ENCODE assay signal across 8 cellular contexts in the genomic region with DNA sequence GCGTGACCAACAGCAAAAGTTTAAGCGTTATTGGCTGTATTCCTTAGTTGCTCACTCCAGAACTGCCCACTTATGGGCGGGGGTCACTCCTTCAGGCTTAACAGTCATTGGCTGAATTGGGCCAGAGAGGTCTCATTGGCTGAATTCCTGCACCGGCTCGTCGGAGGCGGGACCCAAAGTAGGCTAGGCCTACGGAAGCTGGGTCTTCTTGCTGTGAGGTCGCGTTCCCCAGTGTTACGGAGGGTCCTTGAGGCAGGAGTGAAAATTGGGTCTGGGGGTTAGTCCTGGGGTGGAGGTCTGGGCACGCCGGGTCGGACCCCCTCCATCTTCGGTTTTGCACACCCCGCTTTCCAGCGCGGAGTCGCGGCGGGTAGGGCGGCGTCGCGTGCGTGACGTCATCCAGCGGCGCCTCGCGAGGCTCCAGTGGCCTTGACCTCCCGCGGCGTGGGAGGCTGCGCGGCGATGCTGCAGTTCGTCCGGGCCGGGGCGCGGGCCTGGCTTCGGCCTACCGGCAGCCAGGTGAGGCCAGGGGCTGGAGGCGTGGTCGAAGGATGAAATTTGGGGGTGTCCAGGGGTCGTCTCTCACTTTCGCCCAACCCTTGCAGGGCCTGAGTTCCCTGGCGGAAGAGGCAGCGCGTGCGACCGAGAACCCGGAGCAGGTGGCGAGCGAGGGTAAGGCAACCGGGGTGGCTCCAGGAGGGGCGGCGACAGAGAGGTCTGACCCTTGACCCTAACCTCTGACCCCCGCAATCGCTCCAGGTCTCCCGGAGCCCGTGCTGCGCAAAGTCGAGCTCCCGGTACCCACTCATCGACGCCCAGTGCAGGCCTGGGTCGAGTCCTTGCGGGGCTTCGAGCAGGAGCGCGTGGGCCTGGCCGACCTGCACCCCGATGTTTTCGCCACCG. TPM values are rescaled to one million over a fixed set of nuclear protein-coding genes. Genes with fewer than 3 reads are reported as not detected.
DNase-seq lines count a peak whose midpoint lies in the region; ATAC-seq, FAIRE-seq and TF ChIP-seq lines count a peak whose summit lies in the region.

A gene (plus strand): TSS at position 423 of the 903 bp plus-strand sequence. CDS start 40 bp downstream, at position 463.

- no peaks in the 10 kb centered on the region for H3K27me3 Mint-ChIP-seq in T-cell
- H3K27me3 Mint-ChIP-seq in type B pancreatic cell: peaks cover 3% of the 10 kb centered on the region

- H3K27ac ChIP-seq in adipose tissue (ENCODE audit: low read depth, low read length): no peak within 1 kb of the TSS

- no peak for TF ChIP-seq CTCF in type B pancreatic cell (conservative IDR thresholded peaks at IDR 0.05)

- FAIRE-seq in GM12891 (lab: Jason Lieb, UNC): peak; percentile 97

- DNase-seq in GM12891 (ENCODE audit: insufficient read length, low spot score): peak; percentile 86
- peak; percentile 98 for DNase-seq in NCI-H1436 treated with DMSO at 0.1 percent for 48 hours (lab: John Stamatoyannopoulos, UW)
- DNase-seq in T-cell: peak; percentile 88 to 98 (median 96)
- peak; percentile 98 for DNase-seq in cardiac septum (ENCODE audit: low spot score)
- peak; percentile 100 for DNase-seq in pons (ENCODE audit: low spot score)
- peak; percentile 92 for DNase-seq in type B pancreatic cell (ENCODE audit: extremely low spot score, unreplicated experiment)

- H3K4me1 Mint-ChIP-seq in T-cell (peaks cover 24 to 29% (median 26%) of the 10 kb centered on the region in 3 donors), type B pancreatic cell (ENCODE audit: unreplicated experiment) (peaks cover 10% of the 10 kb centered on the region)

- POLR2A ChIA-PET in T-cell (lab: Charles Lee): interaction anchor here in 1 of 2 donors (0.5 kb wide), 1 partner anchor 140 kb away, joined by 3 read pairs; no protein-coding TSS in a partner anchor

- peak; percentile 75; the same call in 1 of the 2 replicates for TF ChIP-seq POLR2A in GM12891 (IDR thresholded peaks at IDR 0.05; ENCODE audit: low read depth, low read length)

- 0 to 1% (median 1%) methylated on average over 60 to 77 of the region's 77 CpGs for WGBS in adipose tissue, 3 donors

- CTCF ChIA-PET in T-cell (lab: Charles Lee): interaction anchor here in 1 of 2 donors (1.0 to 1.4 kb wide), 2 partner anchors 19 to 57 kb away, joined by 3 read pairs; a partner anchor contains a TSS

- ATAC-seq in HG02840 (IDR thresholded peaks at IDR 0.05; ENCODE audit: low FRiP score, unreplicated experiment) (peak; percentile 92), T-cell (replicated peaks in 1 of 4) (peak; percentile 96 to 98 (median 98))

- H3K9me3 Mint-ChIP-seq in T-cell (no peaks in the 10 kb centered on the region), type B pancreatic cell (no peaks in the 10 kb centered on the region)

- H3K4me3 Mint-ChIP-seq in T-cell (peak within 1 kb of the TSS; percentile 94 to 99 (median 96)), type B pancreatic cell (peak within 1 kb of the TSS; percentile 100)

- H3K36me3 Mint-ChIP-seq in T-cell (peaks cover 21% of the 10 kb centered on the region), type B pancreatic cell (peaks cover 10% of the 10 kb centered on the region)

- intact Hi-C loops in cardiac septum (cut with DNase I): loop anchor here (2.0 to 5.0 kb wide), 4 partner anchors 23 to 320 kb away; a partner anchor contains a TSS

- H3K27ac Mint-ChIP-seq in T-cell (peak within 1 kb of the TSS; percentile 93 to 96), type B pancreatic cell (peak within 1 kb of the TSS; percentile 100)

TF ChIP-seq in GM12891, 5 proteins besides CTCF, POLR2A, EP300 and RAD21:
- peak; percentile 36; the same call in 1 of the 2 replicates for TF ChIP-seq POU2F2 (IDR thresholded peaks at IDR 0.05; ENCODE audit: low read depth, low read length)
- TF ChIP-seq TAF1 (IDR thresholded peaks at IDR 0.05; ENCODE audit: low read depth, low read length): peak; percentile 66
- TF ChIP-seq POLR2AphosphoS5 (IDR thresholded peaks at IDR 0.05; ENCODE audit: low read depth, low read length): peak; percentile 64; the same call in 1 of the 2 replicates
- TF ChIP-seq PAX5 (IDR thresholded peaks at IDR 0.05; ENCODE audit: insufficient read depth, low read length, severe bottlenecking): no peak
- no peak for TF ChIP-seq SPI1 (IDR thresholded peaks at IDR 0.05; ENCODE audit: low read depth, low read length)
TF ChIP-seq in GM12891: peak in this region for 3.

RNA-seq across cellular contexts. Expression of the gene that starts here (rescaled TPM):
- polyA plus RNA-seq in GM12891 (2012; ENCODE audit: low read depth, missing spikeins): 102 TPM
- total RNA-seq in T-cell (10 to 100 TPM; 32.9 to 56.6 (median 53.1) TPM), cardiac septum (71.8 TPM), type B pancreatic cell (ENCODE audit: low replicate concordance) (67.3 and 68.0 TPM in 2 replicates)
- polyA plus RNA-seq in adipose tissue: 10 to 100 TPM; 33.4 to 85.7 (median 40.5) TPM
